Comparison of ENCODE assay signal across 8 cellular contexts in genomic region chr11:59755701-59756495, GRCh38. TPM values are rescaled to one million over a fixed set of nuclear protein-coding genes. Genes with fewer than 3 reads are reported as not detected.
A peak's percentile ranks its signal among the peaks of the same experiment; 100 is the strongest.
DNase-seq lines count a peak whose midpoint lies in the region; ATAC-seq and TF ChIP-seq lines count a peak whose summit lies in the region.

No MANE protein-coding gene starts in this region.

- TF ChIP-seq CTCF in GM12865 (IDR thresholded peaks at IDR 0.05; ENCODE audit: insufficient read depth, low read depth, low read length, missing control alignments), result no peak
- no peak for TF ChIP-seq CTCF in cardiac muscle cell (IDR thresholded peaks at IDR 0.05; ENCODE audit: low read depth, low read length)
- TF ChIP-seq CTCF in omental fat pad (IDR thresholded peaks at IDR 0.05), result no peak
- TF ChIP-seq CTCF in uterus (IDR thresholded peaks at IDR 0.05), result no peak

- no peak for TF ChIP-seq POLR2A in uterus (IDR thresholded peaks at IDR 0.05)

- H3K4me3 ChIP-seq in GM12865 (ENCODE audit: low read depth, low read length) (peak overlapping the region; percentile 78), cardiac muscle cell (peak overlapping the region; percentile 65), uterus (peak overlapping the region; percentile 56 to 90)

- in situ Hi-C loops in SK-MEL-5 (cut with HindIII; ENCODE audit: low pct_unique_long_range_greater_than_20kb, low sequenced_read_pairs), result no loop called here

- H3K4me1 ChIP-seq in cardiac muscle cell (ENCODE audit: low read depth), result no peaks in the 10 kb centered on the region
- no peaks in the 10 kb centered on the region for H3K4me1 ChIP-seq in uterus

- intact Hi-C loops in uterus (cut with DNase I; ENCODE audit: low total_unique reads), result no loop called here

- no peaks in the 10 kb centered on the region for H3K27me3 ChIP-seq in cardiac muscle cell
- H3K27me3 ChIP-seq in uterus, result no peaks in the 10 kb centered on the region

- H3K36me3 ChIP-seq in cardiac muscle cell (no peaks in the 10 kb centered on the region), uterus (no peaks in the 10 kb centered on the region)

- H3K27ac ChIP-seq in cardiac muscle cell (peak overlapping the region; percentile 87), uterus (peak overlapping the region; percentile 97 to 98)

- DNase-seq in GM12865 (ENCODE audit: low read depth) (no peak), HK-2 (ENCODE audit: unreplicated experiment) (peak; percentile 70), SK-MEL-5 (ENCODE audit: low read depth, low spot score) (peak; percentile 63), amniotic epithelial cell (ENCODE audit: low read depth) (peak; percentile 86), cardiac muscle cell (ENCODE audit: low read depth in 1 of 2, low spot score in 1 of 2) (peak; percentile 55 to 80), omental fat pad (ENCODE audit: low spot score) (peak; percentile 78), uterus (peak; percentile 83 to 84)

- ATAC-seq in omental fat pad (ENCODE audit: low FRiP score), result peak; percentile 84
- ATAC-seq in GM18868 (IDR thresholded peaks at IDR 0.05; ENCODE audit: unreplicated experiment), result no peak

- H3K9me3 ChIP-seq in cardiac muscle cell (ENCODE audit: low read depth) (no peaks in the 10 kb centered on the region), uterus (no peaks in the 10 kb centered on the region)

RNA-seq across cellular contexts. Expression of gene STX3, which starts 0.7 kb away (rescaled TPM):
- total RNA-seq in SK-MEL-5 (2014; rRNA removed; shearing (Covaris generic)), result 75.8 and 82.8 TPM in 2 replicates
- 45.6 and 57.9 TPM in 2 replicates for polyA plus RNA-seq in SK-MEL-5 (2015; cell fraction: cytosol; rRNA removed)
- polyA plus RNA-seq in SK-MEL-5 (2015; cell fraction: nucleus; rRNA removed), result 56.8 and 69.1 TPM in 2 replicates
- 32.5 and 42.3 TPM in 2 replicates for total RNA-seq in cardiac muscle cell
- 21.7 and 27.8 TPM in 2 replicates for polyA plus RNA-seq in cardiac muscle cell
- total RNA-seq in omental fat pad, result 10 to 100 TPM; 19.9 to 37.4 (median 31.9) TPM
- total RNA-seq in uterus, result 10 to 100 TPM in 3 of 4 donors, 1 to 10 TPM in 1; 8.9 to 36.6 (median 26.3) TPM

RNA-seq across cellular contexts. Expression of gene OR10V1, which starts 42.3 kb away (rescaled TPM):
- total RNA-seq in SK-MEL-5 (2014; rRNA removed; shearing (Covaris generic)), result not detected in 2 replicates
- polyA plus RNA-seq in SK-MEL-5 (2015; cell fraction: cytosol; rRNA removed), result not detected in 2 replicates
- polyA plus RNA-seq in SK-MEL-5 (2015; cell fraction: nucleus; rRNA removed), result not detected in 2 replicates
- total RNA-seq in cardiac muscle cell (not detected in 2 replicates), omental fat pad (not detected), uterus (not detected)
- not detected in 2 replicates for polyA plus RNA-seq in cardiac muscle cell

RNA-seq across cellular contexts. Expression of gene MRPL16, which starts 54.7 kb away (rescaled TPM):
- total RNA-seq in SK-MEL-5 (2014; rRNA removed; shearing (Covaris generic)), result 59.8 and 61.8 TPM in 2 replicates
- 60.0 and 69.0 TPM in 2 replicates for polyA plus RNA-seq in SK-MEL-5 (2015; cell fraction: cytosol; rRNA removed)
- 30.5 and 38.6 TPM in 2 replicates for polyA plus RNA-seq in SK-MEL-5 (2015; cell fraction: nucleus; rRNA removed)
- total RNA-seq in cardiac muscle cell, result 73.1 and 73.8 TPM in 2 replicates
- polyA plus RNA-seq in cardiac muscle cell, result 93.7 and 101 TPM in 2 replicates
- total RNA-seq in omental fat pad, result 10 to 100 TPM; 28.1 to 50.9 (median 38.3) TPM
- total RNA-seq in uterus, result 10 to 100 TPM; 14.3 to 64.4 (median 38.9) TPM
